In genomic region chr1:15153842-15154479, GRCh38 we compare ENCODE assay signal across 8 cellular contexts. TPM values are rescaled to one million over a fixed set of nuclear protein-coding genes. Genes with fewer than 3 reads are reported as not detected.
DNase-seq lines count a peak whose midpoint lies in the region; ATAC-seq, FAIRE-seq and TF ChIP-seq lines count a peak whose summit lies in the region.

No MANE protein-coding gene starts in this region.

- peaks cover 44 to 57% (median 48%) of the 10 kb centered on the region in 10 experiments for H3K4me1 ChIP-seq in BLaER1 treated with 17β-estradiol and CSF1 and Interleukin-3, amounts not matched to agents 10 nM and 100 nM
- H3K4me1 ChIP-seq in keratinocyte (ENCODE audit: control insufficient read depth, extremely low read depth, insufficient read depth, low read length) (peaks cover 27% of the 10 kb centered on the region), spleen (peaks cover 8 to 78% (median 50%) of the 10 kb centered on the region in 6 donors)

- H3K79me2 ChIP-seq in keratinocyte (ENCODE audit: control insufficient read depth, insufficient read depth, low read length) = peaks cover 51% of the 10 kb centered on the region

- peak overlapping the region; percentile 63 for H2AFZ ChIP-seq in keratinocyte (ENCODE audit: control insufficient read depth, low read length)

- H3K9me1 ChIP-seq in keratinocyte (ENCODE audit: control insufficient read depth, extremely low read depth, insufficient read depth, low read length) = peaks cover 8% of the 10 kb centered on the region

- peaks cover 24 to 58% (median 56%) of the 10 kb centered on the region in 11 experiments; a peak in 21 of 22 replicates for H3K27me3 ChIP-seq in BLaER1 treated with 17β-estradiol and CSF1 and Interleukin-3, amounts not matched to agents 10 nM and 100 nM
- H3K27me3 ChIP-seq in keratinocyte (ENCODE audit: control insufficient read depth, extremely low read depth, insufficient read depth, low read length) (no peaks in the 10 kb centered on the region), spleen (replicated peaks in 1 of 7) (peaks cover 0 to 50% (median 23%) of the 10 kb centered on the region in 7 donors)

- dilution Hi-C loops in keratinocyte (cut with MboI; ENCODE audit: extremely low pct_ligation_motif_present, low sequenced_read_pairs) = no loop called here

- H3K27ac ChIP-seq in BLaER1 treated with 17β-estradiol and CSF1 and Interleukin-3, amounts not matched to agents 10 nM and 100 nM = peak overlapping the region in 6 of 11 experiments; percentile 24 to 71 (median 48); a peak in 10 of 22 replicates
- peak overlapping the region; percentile 74 for H3K27ac ChIP-seq in keratinocyte (ENCODE audit: control insufficient read depth, insufficient read depth, low read length)
- peak overlapping the region; percentile 60 to 83 (median 76) for H3K27ac ChIP-seq in spleen

- H3K9me3 ChIP-seq in BLaER1 treated with 17β-estradiol and CSF1 and Interleukin-3, amounts not matched to agents 10 nM and 100 nM (replicated peaks in 1 of 11) = no peaks in the 10 kb centered on the region
- no peaks in the 10 kb centered on the region for H3K9me3 ChIP-seq in keratinocyte (ENCODE audit: control insufficient read depth, low read depth, low read length)
- H3K9me3 ChIP-seq in spleen = no peaks in the 10 kb centered on the region

- peak; percentile 22 for ATAC-seq in GM19351 (IDR thresholded peaks at IDR 0.05; ENCODE audit: unreplicated experiment)
- ATAC-seq in GM18511 (IDR thresholded peaks at IDR 0.05; ENCODE audit: unreplicated experiment) = no peak
- no peak for ATAC-seq in GM18519 (IDR thresholded peaks at IDR 0.05; ENCODE audit: low FRiP score, unreplicated experiment)

- H3K4me2 ChIP-seq in BLaER1 treated with 17β-estradiol and CSF1 and Interleukin-3, amounts not matched to agents 10 nM and 100 nM = peak overlapping the region; percentile 91 to 100 (median 98)
- H3K4me2 ChIP-seq in keratinocyte (ENCODE audit: control insufficient read depth, extremely low read depth, insufficient read depth, low read depth, low read length) = peak overlapping the region; percentile 99

- no peaks in the 10 kb centered on the region for H3K36me3 ChIP-seq in BLaER1 treated with 17β-estradiol and CSF1 and Interleukin-3, amounts not matched to agents 10 nM and 100 nM
- H3K36me3 ChIP-seq in keratinocyte (ENCODE audit: control insufficient read depth in 2 of 2, extremely low read depth in 1 of 2, insufficient read depth in 2 of 2, low read length in 2 of 2) = peaks cover 2 to 7% of the 10 kb centered on the region in 2 experiments
- H3K36me3 ChIP-seq in spleen = no peaks in the 10 kb centered on the region

- intact Hi-C loops in spleen (cut with DNase I; ENCODE audit: low total_unique reads) = loop anchor here (10.0 kb wide), 1 partner anchor 111 kb away; no protein-coding TSS in a partner anchor

- DNase-seq in RPMI8226 = peak; percentile 80
- peak; percentile 57 to 68 for DNase-seq in cardiac fibroblast (ENCODE audit: low read depth in 2 of 2)
- DNase-seq in keratinocyte (ENCODE audit: low read depth, low spot score) = no peak
- peak; percentile 81 for DNase-seq in spleen

- peak overlapping the region; percentile 53 to 85 (median 71) for H3K9ac ChIP-seq in BLaER1 treated with 17β-estradiol and CSF1 and Interleukin-3, amounts not matched to agents 10 nM and 100 nM
- peak overlapping the region; percentile 86 for H3K9ac ChIP-seq in keratinocyte (ENCODE audit: control insufficient read depth, extremely low read depth, insufficient read depth, low read length)

- WGBS in spleen, 5 donors = 1 to 8% (median 1%) methylated on average over 10 to 74 of the region's 74 CpGs

- no peak for FAIRE-seq in keratinocyte (lab: Jason Lieb, UNC)

- H4K20me1 ChIP-seq in BLaER1 treated with 17β-estradiol and CSF1 and Interleukin-3, amounts not matched to agents 10 nM and 100 nM = peaks cover 0 to 64% (median 7%) of the 10 kb centered on the region in 11 experiments; a peak in 12 of 22 replicates
- H4K20me1 ChIP-seq in keratinocyte (ENCODE audit: control insufficient read depth, extremely low read depth, insufficient read depth, low read length) = no peaks in the 10 kb centered on the region

- TF ChIP-seq CTCF in cardiac fibroblast (IDR thresholded peaks at IDR 0.05; ENCODE audit: low read depth, low read length) = peak; percentile 72
- peak; percentile 61 to 76 (median 68) for TF ChIP-seq CTCF in keratinocyte (optimal IDR thresholded peaks at IDR 0.05 in 1 of 3, IDR thresholded peaks at IDR 0.05 in 1 of 3, conservative IDR thresholded peaks at IDR 0.05 in 1 of 3; ENCODE audit: extremely low read depth in 1 of 3, insufficient read depth in 2 of 3, low read length in 3 of 3)
- peak in 7 of 11 experiments; percentile 27 to 68 (median 61) for TF ChIP-seq CTCF in spleen (IDR thresholded peaks at IDR 0.05 in 8 of 11, conservative IDR thresholded peaks at IDR 0.05 in 3 of 11)

- H3K4me3 ChIP-seq in BLaER1 treated with 17β-estradiol and CSF1 and Interleukin-3, amounts not matched to agents 10 nM and 100 nM = peak overlapping the region; percentile 63 to 77 (median 69)
- H3K4me3 ChIP-seq in cardiac fibroblast (replicated peaks in 1 of 2; ENCODE audit: low read depth in 2 of 2, low read length in 2 of 2) = peak overlapping the region; percentile 62 to 66
- peak overlapping the region; percentile 59 to 73 (median 62) for H3K4me3 ChIP-seq in keratinocyte (ENCODE audit: control insufficient read depth in 2 of 3, extremely low read depth in 1 of 3, insufficient read depth in 2 of 3, low read depth in 1 of 3, low read length in 3 of 3)
- peak overlapping the region; percentile 50 to 77 (median 66) for H3K4me3 ChIP-seq in spleen

- no peak for TF ChIP-seq POLR2A in spleen (IDR thresholded peaks at IDR 0.05)

RNA-seq across cellular contexts. Expression of gene TMEM51, which starts 0.4 kb away (rescaled TPM):
- polyA plus RNA-seq in keratinocyte (12.9 to 17.6 TPM (median 14.5 TPM) in 3 replicates), spleen (1 to 10 TPM; 3.5 to 5.3 (median 3.9) TPM)
- polyA plus RNA-seq in keratinocyte (2011; ENCODE audit: low read depth) = 7.1 TPM
- 8.6 and 10.9 TPM in 2 replicates for polyA plus RNA-seq in keratinocyte (2011; cell fraction: cytosol; rRNA removed)
- 32.1 and 32.9 TPM in 2 replicates for polyA plus RNA-seq in keratinocyte (2011; cell fraction: nucleus; rRNA removed)
- 13.7 and 16.0 TPM in 2 replicates for polyA plus RNA-seq in keratinocyte (2012; ENCODE audit: low replicate concordance)
- 5.4 to 6.7 TPM (median 5.5 TPM) in 3 replicates for polyA minus RNA-seq in keratinocyte
- 11.5 TPM for polyA minus RNA-seq in keratinocyte (2011; cell fraction: cytosol; rRNA and poly(A)+ RNA removed)
- polyA minus RNA-seq in keratinocyte (2011; cell fraction: nucleus; rRNA and poly(A)+ RNA removed) = 12.0 and 13.7 TPM in 2 replicates
- total RNA-seq in spleen = 10 to 100 TPM in 3 of 7 donors, 1 to 10 TPM in 4; 6.0 to 13.8 (median 8.4) TPM
